ENCODE assay signal across 22 cellular contexts in the genomic region with DNA sequence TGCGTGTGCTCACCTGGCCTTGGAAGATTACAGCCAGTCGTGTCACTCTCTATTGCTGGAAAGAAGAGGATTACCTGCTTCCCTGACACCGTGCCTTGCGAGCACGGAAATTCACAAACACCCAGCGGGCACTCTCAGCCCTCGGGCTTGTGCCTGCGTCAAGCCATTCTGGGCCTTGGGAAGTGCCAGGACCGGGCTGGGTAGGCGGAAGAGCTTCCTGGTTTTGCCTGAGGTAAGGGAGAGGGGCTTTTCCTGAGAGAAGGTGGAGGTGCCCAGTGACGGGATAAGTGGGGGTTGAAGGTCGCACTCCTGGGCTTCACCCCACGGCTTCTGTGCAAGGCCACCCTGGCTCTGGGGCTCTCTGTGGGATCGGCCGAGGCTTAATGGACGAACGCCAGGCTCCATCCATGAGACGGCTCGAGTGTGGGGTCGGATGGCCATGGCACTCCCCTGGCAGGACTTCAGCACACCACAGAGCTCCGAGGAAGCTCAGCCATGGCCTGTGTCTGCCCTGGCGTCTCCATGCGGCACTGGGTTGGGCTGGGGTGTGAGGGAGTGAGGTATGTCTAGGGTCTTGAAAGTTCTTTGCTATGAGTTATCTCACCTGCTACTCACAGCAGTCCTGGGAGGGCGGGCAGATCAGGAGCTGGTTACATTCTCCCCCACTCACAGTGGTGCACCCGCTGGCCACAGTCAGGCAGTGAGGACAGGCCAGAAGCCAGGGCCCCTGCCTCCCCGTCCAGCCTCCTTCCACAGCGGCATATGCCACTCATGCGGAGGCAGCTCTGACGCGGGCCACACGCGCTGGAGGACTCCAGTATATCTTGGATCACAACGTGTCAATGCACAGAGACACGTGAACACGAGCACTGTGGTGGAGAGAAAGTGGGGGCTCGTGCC.
DNase-seq lines count a peak whose midpoint lies in the region; ATAC-seq, FAIRE-seq and TF ChIP-seq lines count a peak whose summit lies in the region.
"Had no signal": no experiment of that assay in that cellular context is flagged by ENCODE, and none has a peak within 500 bp of the region (broad histone marks: within the 10 kb centered on the region; RNA-seq: fewer than 3 reads in every experiment).

No MANE protein-coding gene starts in this region.

- no peaks in the 10 kb centered on the region for H4K20me1 ChIP-seq in HepG2 (ENCODE audit: insufficient read depth, low read length)

- H3K27ac ChIP-seq in left ventricle myocardium inferior (replicated peaks) (no peak overlapping the region), HepG2 (ENCODE audit: extremely low read length, insufficient read depth, low read length) (no peak overlapping the region), aorta (ENCODE audit: low read depth in 1 of 2, low read length in 2 of 2) (no peak overlapping the region)
- H3K27ac ChIP-seq: GM23248, RWPE1 had no signal

- no peaks in the 10 kb centered on the region for H3K9me3 Mint-ChIP-seq in neural crest cell

- intact Hi-C loops in left cardiac atrium (cut with DNase I) (no loop called here), left ventricle myocardium inferior (cut with micrococcal nuclease) (no loop called here), HepG2 (cut with micrococcal nuclease; ENCODE audit: unreplicated experiment) (loop anchor here (10.0 kb wide), 1 partner anchor 57 kb away; no protein-coding TSS in a partner anchor), aorta (cut with DNase I) (no loop called here)

- CTCF ChIA-PET in HepG2 (lab: Yijun Ruan, JAX; ENCODE audit: low intra/inter-chr PET ratio, low total read pairs) = no interaction called here

- no peaks in the 10 kb centered on the region for H3K79me2 ChIP-seq in HepG2 (ENCODE audit: insufficient read depth, low read length)

- TF ChIP-seq CTCF in left ventricle myocardium inferior (IDR thresholded peaks at IDR 0.05; ENCODE audit: borderline replicate concordance) = no peak
- no peak for TF ChIP-seq CTCF in HepG2 (CRISPR knock-in tag; IDR thresholded peaks at IDR 0.05)
- no peak for TF ChIP-seq CTCF in neural crest cell (conservative IDR thresholded peaks at IDR 0.05)

- DNase-seq in left cardiac atrium (peak; percentile 8), left ventricle myocardium inferior (no peak), HepG2 (ENCODE audit: low spot score) (no peak), neural crest cell (ENCODE audit: low read depth, low spot score) (no peak), aorta (peak; percentile 25 to 55), NCI-H2227 (lab: John Stamatoyannopoulos, UW; ENCODE audit: unreplicated experiment) (no peak), midbrain (lab: John Stamatoyannopoulos, UW) (no peak)
- DNase-seq: BE2C; CD4-positive, CD25-positive, alpha-beta regulatory T cell; COR-L47; GDM1; GM23248; HCEC 1CT; KBM-7; NCI-H1105 treated with DMSO at 0.1 percent for 48 hours; NCI-H1694; NCI-H2227 treated with DMSO at 0.1 percent for 48 hours; NCI-H510A treated with DMSO at 0.1 percent for 48 hours; NCI-H774 had no signal

- POLR2A ChIA-PET in HepG2 (lab: Yijun Ruan, JAX) = no interaction called here

- ATAC-seq in left cardiac atrium (no peak), HepG2 (no peak), aorta (ENCODE audit: low FRiP score) (no peak), HG02798 (IDR thresholded peaks at IDR 0.05; ENCODE audit: poor library complexity, unreplicated experiment) (no peak)

- H3K27me3 Mint-ChIP-seq in neural crest cell (ENCODE audit: low read depth) = no peaks in the 10 kb centered on the region

- peaks cover 52% of the 10 kb centered on the region for H3K4me1 ChIP-seq in left ventricle myocardium inferior
- H3K4me1 ChIP-seq in HepG2 (ENCODE audit: insufficient read depth, low read length) = peaks cover 49% of the 10 kb centered on the region
- H3K4me1 ChIP-seq in aorta (ENCODE audit: control insufficient read depth in 1 of 2, insufficient read depth in 2 of 2, low read length in 2 of 2) = no peaks in the 10 kb centered on the region
- H3K4me1 ChIP-seq: BE2C had no signal

- H3K36me3 ChIP-seq in left ventricle myocardium inferior = no peaks in the 10 kb centered on the region
- no peaks in the 10 kb centered on the region for H3K36me3 ChIP-seq in HepG2 (replicated peaks in 1 of 2; ENCODE audit: control insufficient read depth in 1 of 2, insufficient read depth in 2 of 2, low read length in 2 of 2)
- H3K36me3 ChIP-seq in aorta (ENCODE audit: control insufficient read depth in 1 of 2, insufficient read depth in 2 of 2, low read length in 1 of 2) = no peaks in the 10 kb centered on the region
- H3K36me3 ChIP-seq: BE2C had no signal

- no peak for TF ChIP-seq EP300 in HepG2 (IDR thresholded peaks at IDR 0.05; ENCODE audit: low read depth in 2 of 2, low read length in 2 of 2)
- no peak for TF ChIP-seq EP300 in HepG2 (CRISPR knock-in tag; IDR thresholded peaks at IDR 0.05; ENCODE audit: borderline replicate concordance)

- H3K4me2 ChIP-seq in HepG2 (ENCODE audit: low read depth, low read length) = no peak overlapping the region

- no peak for FAIRE-seq in HepG2 (lab: Jason Lieb, UNC)
- FAIRE-seq: A204.1 had no signal

- 62% methylated on average over 21 of the region's 36 CpGs for WGBS in HepG2 (ENCODE audit: low lambda C conversion rate)
- WGBS in aorta, 2 donors = 87 to 91% methylated on average over 36 of the region's 36 CpGs

- BruUV-seq in HepG2 (replicated peaks; lab: Mats Ljungman, UMichigan) = no TSS peak

- no peak for TF ChIP-seq RAD21 in HepG2 (CRISPR knock-in tag; IDR thresholded peaks at IDR 0.05)

- TF ChIP-seq POLR2A in HepG2 (IDR thresholded peaks at IDR 0.05; ENCODE audit: insufficient read depth in 1 of 2, low read depth in 2 of 2, low read length in 2 of 2) = no peak

- H3K9me3 ChIP-seq in left ventricle myocardium inferior (replicated peaks) = no peaks in the 10 kb centered on the region
- H3K9me3 ChIP-seq in HepG2 (ENCODE audit: low read length) = no peaks in the 10 kb centered on the region
- H3K9me3 ChIP-seq in aorta (ENCODE audit: control insufficient read depth, low read length) = no peaks in the 10 kb centered on the region
- H3K9me3 ChIP-seq: BE2C had no signal

- H2AFZ ChIP-seq in HepG2 (ENCODE audit: low read length) = no peak overlapping the region
- H2AFZ ChIP-seq: GM23248 had no signal

- in situ Hi-C loops in HepG2 (cut with HindIII; ENCODE audit: extremely low pct_ligation_motif_present, low pct_unique_long_range_greater_than_20kb) = no loop called here

- H3K4me3 ChIP-seq in left ventricle myocardium inferior (no peak overlapping the region), HepG2 (replicated peaks in 1 of 3; ENCODE audit: insufficient read depth in 1 of 3, low read depth in 2 of 3, low read length in 3 of 3) (no peak overlapping the region), aorta (ENCODE audit: low read length in 2 of 2) (no peak overlapping the region)
- H3K4me3 ChIP-seq: GM23248 had no signal

- H3K9ac ChIP-seq in HepG2 (ENCODE audit: insufficient read depth, low read depth, low read length) = no peak overlapping the region
- H3K9ac ChIP-seq: GM23248 had no signal

- H3K4me3 Mint-ChIP-seq in neural crest cell = no peak overlapping the region
- H3K4me3 Mint-ChIP-seq: CD4-positive, CD25-positive, alpha-beta regulatory T cell had no signal

- H3K36me3 Mint-ChIP-seq in neural crest cell (ENCODE audit: low read depth) = peaks cover 17% of the 10 kb centered on the region
- H3K36me3 Mint-ChIP-seq: CD4-positive, CD25-positive, alpha-beta regulatory T cell had no signal

- H3K27ac Mint-ChIP-seq in neural crest cell (ENCODE audit: unreplicated experiment) = peak overlapping the region; percentile 50
- H3K27ac Mint-ChIP-seq: CD4-positive, CD25-positive, alpha-beta regulatory T cell had no signal

- H3K27me3 ChIP-seq in left ventricle myocardium inferior (ENCODE audit: low read depth) (no peaks in the 10 kb centered on the region), HepG2 (ENCODE audit: control insufficient read depth in 1 of 2, insufficient read depth in 2 of 2, low read length in 2 of 2) (peaks cover 3 to 14% of the 10 kb centered on the region in 2 experiments; a peak in 1 of 5 replicates), aorta (ENCODE audit: control insufficient read depth in 1 of 2, insufficient read depth in 2 of 2, low read length in 1 of 2) (no peaks in the 10 kb centered on the region)
- H3K27me3 ChIP-seq: BE2C had no signal

- H3K4me1 Mint-ChIP-seq in neural crest cell = peaks cover 9% of the 10 kb centered on the region
- H3K4me1 Mint-ChIP-seq: CD4-positive, CD25-positive, alpha-beta regulatory T cell had no signal

TF ChIP-seq in HepG2, 621 proteins besides CTCF, POLR2A, EP300 and RAD21:
- no peak for TF ChIP-seq KLF16 (CRISPR knock-in tag; IDR thresholded peaks at IDR 0.05)
- TF ChIP-seq, protein P1, sequence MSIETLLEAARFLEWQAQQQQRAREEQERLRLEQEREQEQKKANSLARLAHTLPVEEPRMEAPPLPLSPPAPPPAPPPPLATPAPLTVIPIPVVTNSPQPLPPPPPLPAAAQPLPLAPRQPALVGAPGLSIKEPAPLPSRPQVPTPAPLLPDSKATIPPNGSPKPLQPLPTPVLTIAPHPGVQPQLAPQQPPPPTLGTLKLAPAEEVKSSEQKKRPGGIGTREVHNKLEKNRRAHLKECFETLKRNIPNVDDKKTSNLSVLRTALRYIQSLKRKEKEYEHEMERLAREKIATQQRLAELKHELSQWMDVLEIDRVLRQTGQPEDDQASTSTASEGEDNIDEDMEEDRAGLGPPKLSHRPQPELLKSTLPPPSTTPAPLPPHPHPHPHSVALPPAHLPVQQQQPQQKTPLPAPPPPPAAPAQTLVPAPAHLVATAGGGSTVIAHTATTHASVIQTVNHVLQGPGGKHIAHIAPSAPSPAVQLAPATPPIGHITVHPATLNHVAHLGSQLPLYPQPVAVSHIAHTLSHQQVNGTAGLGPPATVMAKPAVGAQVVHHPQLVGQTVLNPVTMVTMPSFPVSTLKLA (IDR thresholded peaks at IDR 0.05) = 0 out of 2 replicates have a peak, but pooled peaks have one; percentile 15

Comparison
In these comparisons a context has a peak if more than half of its experiments do, and no peak if none do; other contexts are left out.
1. DNase-seq: peak in left cardiac atrium (single experiment) and aorta (2 of 2); none in left ventricle myocardium inferior (single experiment), HepG2 (single experiment), neural crest cell (single experiment), NCI-H2227 (single experiment) and midbrain (single experiment).